ENCODE assay signal across 17 cellular contexts in the genomic region with DNA sequence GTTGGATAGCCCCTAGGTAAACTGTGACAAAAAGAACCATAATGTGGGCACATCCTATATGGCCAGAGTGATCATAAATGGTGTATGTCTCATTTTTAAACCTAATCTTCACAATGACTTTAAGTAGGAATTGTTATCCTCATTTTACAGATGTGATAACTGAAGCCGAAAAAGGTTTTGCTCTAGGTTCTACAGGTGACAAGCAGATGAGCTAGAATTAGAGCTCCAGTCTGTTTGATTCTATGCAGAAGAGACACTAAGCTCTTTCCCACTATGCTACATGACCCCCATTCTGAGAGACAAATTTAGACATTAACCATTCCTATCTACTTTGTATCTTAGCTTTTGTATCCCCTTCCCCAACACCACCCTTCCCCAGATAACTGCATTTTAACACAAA. TPM values are rescaled to one million over a fixed set of nuclear protein-coding genes. Genes with fewer than 3 reads are reported as not detected.
A peak's percentile ranks its signal among the peaks of the same experiment; 100 is the strongest.
DNase-seq lines count a peak whose midpoint lies in the region; ATAC-seq and TF ChIP-seq lines count a peak whose summit lies in the region.
"Had no signal": no experiment of that assay in that cellular context is flagged by ENCODE, and none has a peak within 500 bp of the region (broad histone marks: within the 10 kb centered on the region; RNA-seq: fewer than 3 reads in every experiment).

No MANE protein-coding gene starts in this region.

- H3K4me1 ChIP-seq in ACC112 (ENCODE audit: control insufficient read depth, insufficient read depth, low read length, unreplicated experiment) (peaks cover 61% of the 10 kb centered on the region), PC-9 (replicated peaks; ENCODE audit: insufficient read depth) (peaks cover 29% of the 10 kb centered on the region), hepatocyte (ENCODE audit: insufficient read depth) (no peaks in the 10 kb centered on the region)
- H3K4me1 ChIP-seq: Peyer's patch had no signal

- H3K4me3 ChIP-seq in ACC112 (ENCODE audit: low read depth, low read length) (peak overlapping the region; percentile 31), PC-9 (no peak overlapping the region; the same call in 1 of the 2 replicates), cardiac fibroblast (replicated peaks in 1 of 2; ENCODE audit: low read depth in 2 of 2, low read length in 2 of 2) (peak overlapping the region; percentile 45 to 46), hepatocyte (peak overlapping the region; percentile 12)

- CTCF ChIA-PET in PC-9 (lab: Charles Lee) = interaction anchor here (1.1 to 2.1 kb wide), 2 partner anchors 69 to 85 kb away, joined by 3 to 4 read pairs; no protein-coding TSS in a partner anchor

- no peaks in the 10 kb centered on the region for H3K27me3 ChIP-seq in ACC112 (ENCODE audit: insufficient read depth, low read length)
- H3K27me3 ChIP-seq in PC-9 (ENCODE audit: insufficient read depth, low read depth) = no peaks in the 10 kb centered on the region
- no peaks in the 10 kb centered on the region for H3K27me3 ChIP-seq in hepatocyte
- H3K27me3 ChIP-seq: Peyer's patch had no signal

- H3F3A ChIP-seq in PC-9 (ENCODE audit: insufficient read depth, low read depth) = no peaks in the 10 kb centered on the region

- H2AFZ ChIP-seq in ACC112 (ENCODE audit: low read length, unreplicated experiment) (no peak overlapping the region), PC-9 (no peak overlapping the region), hepatocyte (no peak overlapping the region)

- intact Hi-C loops in PC-9 (cut with micrococcal nuclease; ENCODE audit: unreplicated experiment) = loop anchor here (5.0 kb wide), 2 partner anchors 85 to 125 kb away; no protein-coding TSS in a partner anchor

- no peaks in the 10 kb centered on the region for H4K20me1 ChIP-seq in PC-9 (ENCODE audit: insufficient read depth)
- H4K20me1 ChIP-seq in hepatocyte (ENCODE audit: insufficient read depth, poor library complexity, severe bottlenecking) = no peaks in the 10 kb centered on the region

- no peak overlapping the region for H3K27ac ChIP-seq in ACC112 (ENCODE audit: low read depth, low read length)
- no peak overlapping the region for H3K27ac ChIP-seq in PC-9
- H3K27ac ChIP-seq in hepatocyte = peak overlapping the region; percentile 47
- H3K27ac ChIP-seq: Peyer's patch had no signal

- DNase-seq in PC-9 (no peak), cardiac fibroblast (ENCODE audit: low read depth in 2 of 2) (no peak), hepatocyte (ENCODE audit: low spot score) (no peak), KG1 (lab: John Stamatoyannopoulos, UW) (no peak)
- no peak for DNase-seq in activated CD4-positive, alpha-beta T cell treated with anti-CD3 and anti-CD28 coated beads, Interleukin-2, amount 50 U/mL, for 4 hours
- no peak for DNase-seq in effector CD4-positive, alpha-beta T cell
- DNase-seq: 8988T, C1 segment of cervical spinal cord, DMS53, NCI-H1105, NCI-H1694 treated with DMSO at 0.1 percent for 48 hours, NCI-H774, Peyer's patch, SIG-M5 had no signal

- no peak for TF ChIP-seq CTCF in PC-9 (conservative IDR thresholded peaks at IDR 0.05)
- TF ChIP-seq CTCF in cardiac fibroblast (IDR thresholded peaks at IDR 0.05; ENCODE audit: low read depth, low read length) = no peak
- no peak for TF ChIP-seq CTCF in hepatocyte (IDR thresholded peaks at IDR 0.05; ENCODE audit: poor library complexity)

- H3K9me2 ChIP-seq in PC-9 (ENCODE audit: insufficient read depth) = no peaks in the 10 kb centered on the region
- no peaks in the 10 kb centered on the region for H3K9me2 ChIP-seq in hepatocyte (replicated peaks; ENCODE audit: insufficient read depth)

- H3K36me3 ChIP-seq in ACC112 (ENCODE audit: insufficient read depth, low read length) (no peaks in the 10 kb centered on the region), PC-9 (ENCODE audit: low read depth) (0 out of 2 replicates have a peak, but pooled peaks cover 6% of the 10 kb centered on the region), hepatocyte (replicated peaks; ENCODE audit: insufficient read depth, low read depth) (no peaks in the 10 kb centered on the region)
- H3K36me3 ChIP-seq: Peyer's patch had no signal

- H3K4me2 ChIP-seq in PC-9 (peak overlapping the region; percentile 86; the same call in 1 of the 2 replicates), hepatocyte (peak overlapping the region; percentile 91)

- no peak for ATAC-seq in HG03175 (IDR thresholded peaks at IDR 0.05; ENCODE audit: unreplicated experiment)

- 70% methylated on average over 1 of the region's 1 CpG for WGBS in hepatocyte (ENCODE audit: low lambda C conversion rate, missing lambda C conversion rate)

- no peaks in the 10 kb centered on the region for H3K79me2 ChIP-seq in ACC112 (ENCODE audit: control insufficient read depth, insufficient read depth, low read length, unreplicated experiment)
- H3K79me2 ChIP-seq in PC-9 (ENCODE audit: low read depth) = no peaks in the 10 kb centered on the region
- peaks cover 7% of the 10 kb centered on the region for H3K79me2 ChIP-seq in hepatocyte

- no peaks in the 10 kb centered on the region for H3K9me3 ChIP-seq in PC-9 (ENCODE audit: insufficient read depth, low read depth)
- H3K9me3 ChIP-seq in hepatocyte (ENCODE audit: low read depth) = no peaks in the 10 kb centered on the region
- H3K9me3 ChIP-seq: Peyer's patch had no signal

- POLR2A ChIA-PET in PC-9 (lab: Charles Lee; ENCODE audit: unreplicated experiment) = interaction anchor here (0.6 kb wide), 1 partner anchor 1188 kb away, joined by 6 read pairs; a partner anchor contains a TSS

- BruUV-seq in PC-9 (replicated peaks; lab: Mats Ljungman, UMichigan) = no TSS peak

RNA-seq across cellular contexts. Expression of a gene that starts 2.0 kb away (rescaled TPM):
- 4.5 and 6.4 TPM in 2 replicates for total RNA-seq in PC-9 (2021)
- total RNA-seq in hepatocyte = 116 and 128 TPM in 2 replicates
- 129 and 135 TPM in 2 replicates for polyA plus RNA-seq in hepatocyte
- total RNA-seq: M059J had no signal

Comparison
In these comparisons a context has a peak if more than half of its experiments do, and no peak if none do; other contexts are left out.
1. RNA of a gene that starts 2.0 kb away (total RNA-seq): 116 to 128 TPM in hepatocyte; 4.5 to 6.4 TPM in PC-9; every median in the first group is over 10 times any median in the second.